Comparison of ENCODE assay signal across 8 cellular contexts in genomic region chr2:215311625-215312394, GRCh38. TPM values are rescaled to one million over a fixed set of nuclear protein-coding genes. Genes with fewer than 3 reads are reported as not detected.
DNase-seq lines count a peak whose midpoint lies in the region; ATAC-seq and TF ChIP-seq lines count a peak whose summit lies in the region.

Gene ATIC (plus strand): TSS chr2:215312059. CDS start chr2:215312143, 84 bp downstream.

- H2AK5ac ChIP-seq in trophoblast cell (ENCODE audit: low read length), result peak within 1 kb of the TSS; percentile 52

- no peak within 1 kb of the TSS for H3K23ac ChIP-seq in trophoblast cell (ENCODE audit: low read length)

- intact Hi-C loops in transverse colon (cut with DNase I; ENCODE audit: low total_unique reads), result no loop called here

- H2BK120ac ChIP-seq in trophoblast cell (ENCODE audit: insufficient read depth, low read length, poor library complexity), result peak within 1 kb of the TSS; percentile 95

- in situ Hi-C loops in transverse colon (cut with MboI; ENCODE audit: low pct_ligation_motif_present in 1 of 4, low pct_unique_long_range_greater_than_20kb in 1 of 4, low sequenced_read_pairs in 3 of 4), result loop anchor here in 1 of 4 donors (25.0 kb wide), 1 partner anchor 625 kb away; no protein-coding TSS in a partner anchor

- peak within 1 kb of the TSS; percentile 80 for H3K4me3 ChIP-seq in GM12865 (ENCODE audit: low read depth, low read length)
- H3K4me3 ChIP-seq in adipocyte (ENCODE audit: low read length), result peak within 1 kb of the TSS; percentile 94
- peak within 1 kb of the TSS; percentile 44 for H3K4me3 ChIP-seq in cardiac muscle cell
- peak within 1 kb of the TSS; percentile 84 for H3K4me3 ChIP-seq in trophoblast cell (ENCODE audit: low read depth, low read length)
- peak within 1 kb of the TSS; percentile 65 to 72 (median 68) for H3K4me3 ChIP-seq in transverse colon

- peak within 1 kb of the TSS; percentile 53 for H3K27ac ChIP-seq in cardiac muscle cell
- peak within 1 kb of the TSS; percentile 89 for H3K27ac ChIP-seq in trophoblast cell (ENCODE audit: low read depth, low read length)
- H3K27ac ChIP-seq in transverse colon, result peak within 1 kb of the TSS; percentile 86 to 89 (median 88)

- no peak for TF ChIP-seq CTCF in GM12865 (IDR thresholded peaks at IDR 0.05; ENCODE audit: insufficient read depth, low read depth, low read length, missing control alignments)
- no peak for TF ChIP-seq CTCF in cardiac muscle cell (IDR thresholded peaks at IDR 0.05; ENCODE audit: low read depth, low read length)
- TF ChIP-seq CTCF in transverse colon (IDR thresholded peaks at IDR 0.05), result peak in 2 of 5 experiments; percentile 3 to 32

- peak within 1 kb of the TSS; percentile 41 for H2AFZ ChIP-seq in trophoblast cell (ENCODE audit: insufficient read depth, low read length, poor library complexity)

- H4K12ac ChIP-seq in trophoblast cell (ENCODE audit: low read depth, low read length), result peak within 1 kb of the TSS; percentile 81

- H3K79me1 ChIP-seq in trophoblast cell (ENCODE audit: low read length), result peaks cover 17% of the 10 kb centered on the region

- ATAC-seq in HG02763 (IDR thresholded peaks at IDR 0.05; ENCODE audit: unreplicated experiment), result peak; percentile 99

- peak within 1 kb of the TSS; percentile 79 for H4K91ac ChIP-seq in trophoblast cell (ENCODE audit: low read depth, low read length)

- H3K79me2 ChIP-seq in trophoblast cell (ENCODE audit: control insufficient read depth, insufficient read depth, low read length, poor library complexity), result peaks cover 13% of the 10 kb centered on the region

- peak within 1 kb of the TSS; percentile 73 for H3K14ac ChIP-seq in trophoblast cell (ENCODE audit: low read length)

- peak within 1 kb of the TSS; percentile 83 for H3K4me2 ChIP-seq in trophoblast cell (ENCODE audit: low read length)

- DNase-seq in GM12865 (ENCODE audit: low read depth) (peak; percentile 98), NCI-H1417 treated with DMSO at 0.1 percent for 48 hours (lab: John Stamatoyannopoulos, UW) (peak; percentile 76), SW480 (ENCODE audit: low spot score) (peak; percentile 93), adipocyte (ENCODE audit: low read depth) (peak; percentile 99), cardiac muscle cell (ENCODE audit: low read depth in 1 of 2, low spot score in 1 of 2) (peak; percentile 93 to 97), trophoblast cell (peak; percentile 98), transverse colon (peak; percentile 97)

- peak within 1 kb of the TSS; percentile 52 for H3K18ac ChIP-seq in trophoblast cell (ENCODE audit: low read length)

- peak; percentile 50 for TF ChIP-seq POLR2A in transverse colon (IDR thresholded peaks at IDR 0.05)

- H3K9me3 ChIP-seq in adipocyte (ENCODE audit: control insufficient read depth, low read length) (no peaks in the 10 kb centered on the region), cardiac muscle cell (ENCODE audit: low read depth) (no peaks in the 10 kb centered on the region), trophoblast cell (ENCODE audit: insufficient read depth, low read depth, low read length) (no peaks in the 10 kb centered on the region), transverse colon (no peaks in the 10 kb centered on the region)

- H3K27me3 ChIP-seq in adipocyte (replicated peaks; ENCODE audit: control insufficient read depth, insufficient read depth, low read length) (no peaks in the 10 kb centered on the region), cardiac muscle cell (no peaks in the 10 kb centered on the region), trophoblast cell (ENCODE audit: insufficient read depth, low read length) (no peaks in the 10 kb centered on the region), transverse colon (no peaks in the 10 kb centered on the region)

- H3K36me3 ChIP-seq in adipocyte (ENCODE audit: control insufficient read depth, insufficient read depth, low read length, severe bottlenecking) (peaks cover 3% of the 10 kb centered on the region), cardiac muscle cell (no peaks in the 10 kb centered on the region), trophoblast cell (ENCODE audit: control insufficient read depth in 1 of 2, insufficient read depth in 2 of 2, low read length in 2 of 2) (peaks cover 2 to 3% of the 10 kb centered on the region in 2 experiments), transverse colon (no peaks in the 10 kb centered on the region)

- peak within 1 kb of the TSS; percentile 87 for H4K8ac ChIP-seq in trophoblast cell (ENCODE audit: low read depth, low read length)

- peak within 1 kb of the TSS; percentile 63 for H2BK12ac ChIP-seq in trophoblast cell (ENCODE audit: low read length)

- peak within 1 kb of the TSS; percentile 82 for H2BK5ac ChIP-seq in trophoblast cell (ENCODE audit: low read depth, low read length, poor library complexity)

- H3K9ac ChIP-seq in adipocyte (ENCODE audit: low read length) (peak within 1 kb of the TSS; percentile 96), trophoblast cell (ENCODE audit: low read length) (peak within 1 kb of the TSS; percentile 91)

- H3K4me1 ChIP-seq in adipocyte (ENCODE audit: control insufficient read depth, insufficient read depth, low read length), result peaks cover 12% of the 10 kb centered on the region
- H3K4me1 ChIP-seq in cardiac muscle cell (ENCODE audit: low read depth), result no peaks in the 10 kb centered on the region
- H3K4me1 ChIP-seq in trophoblast cell (ENCODE audit: control insufficient read depth in 1 of 2, insufficient read depth in 2 of 2, low read length in 2 of 2), result peaks cover 10 to 13% of the 10 kb centered on the region in 2 experiments
- peaks cover 7 to 22% (median 12%) of the 10 kb centered on the region in 4 donors for H3K4me1 ChIP-seq in transverse colon

- no peak for TF ChIP-seq EP300 in transverse colon (IDR thresholded peaks at IDR 0.05; ENCODE audit: low read depth)

- peak within 1 kb of the TSS; percentile 80 for H3K4ac ChIP-seq in trophoblast cell (ENCODE audit: low read depth, low read length)

- WGBS in trophoblast cell (ENCODE audit: extremely low coverage, insufficient coverage, insufficient read length), result no CpG with 5 or more reads among the region's 64 CpGs
- 0 to 4% methylated on average over 3 to 59 of the region's 64 CpGs for WGBS in transverse colon (ENCODE audit: low coverage in 1 of 2), 2 donors

RNA-seq across cellular contexts. Expression of gene ATIC, which starts in this region (rescaled TPM):
- total RNA-seq in cardiac muscle cell (9.6 and 10.1 TPM in 2 replicates), transverse colon (10 to 100 TPM; 35.1 to 88.6 (median 60.7) TPM)
- polyA plus RNA-seq in cardiac muscle cell, result 83.7 and 120 TPM in 2 replicates
- polyA plus RNA-seq in trophoblast cell (2013), result 268 and 278 TPM in 2 replicates

Comparison
In these comparisons a context has a peak if more than half of its experiments do, and no peak if none do; other contexts are left out.
1. Peak in every context shown above with its lines: DNase-seq, ATAC-seq, H3K4me3 ChIP-seq and H3K27ac ChIP-seq.
2. H3K4me3 ChIP-seq: peak in every context shown above with its lines; median percentile 94 in adipocyte; 84 in trophoblast cell; 80 in GM12865; 68 in transverse colon; 44 in cardiac muscle cell.